In genomic region chr2:85784474-85784986, GRCh38 we compare ENCODE assay signal across 21 cellular contexts. TPM values are rescaled to one million over a fixed set of nuclear protein-coding genes. Genes with fewer than 3 reads are reported as not detected.
DNase-seq lines count a peak whose midpoint lies in the region; ATAC-seq and TF ChIP-seq lines count a peak whose summit lies in the region.
"Had no signal": no experiment of that assay in that cellular context is flagged by ENCODE, and none has a peak within 500 bp of the region (broad histone marks: within the 10 kb centered on the region; RNA-seq: fewer than 3 reads in every experiment).

No MANE protein-coding gene starts in this region.

- CTCF ChIA-PET in WTC11 (lab: Charles Lee), result interaction anchor here (1.0 to 1.9 kb wide), 5 partner anchors 15 to 147 kb away, joined by 4 to 7 read pairs (median 5); partner anchors contain the start of gene ATOH8

- H3K4me3 Mint-ChIP-seq in nephron progenitor cell (no peak overlapping the region), WTC11 (no peak overlapping the region)

- intact Hi-C loops in breast epithelium (cut with DNase I; ENCODE audit: low total_unique reads), result no loop called here

- H3K27me3 Mint-ChIP-seq in nephron progenitor cell (ENCODE audit: low read depth, poor library complexity) (peaks cover 7% of the 10 kb centered on the region), WTC11 (ENCODE audit: low read depth) (no peaks in the 10 kb centered on the region)

- H3K27ac ChIP-seq in cingulate gyrus (ENCODE audit: low read depth, low read length) (peak overlapping the region; percentile 15), upper lobe of left lung (peak overlapping the region in 3 of 4 donors; percentile 27 to 72 (median 55)), breast epithelium (peak overlapping the region in 1 of 2 donors; percentile 68)
- H3K27ac ChIP-seq: brain microvascular endothelial cell, WERI-Rb-1 had no signal

- H3K36me3 ChIP-seq in H7 (replicated peaks; ENCODE audit: control insufficient read depth, insufficient read depth, low read length) (no peaks in the 10 kb centered on the region), upper lobe of left lung (peaks cover 6 to 97% (median 46%) of the 10 kb centered on the region in 4 donors), breast epithelium (no peaks in the 10 kb centered on the region)
- H3K36me3 ChIP-seq: brain microvascular endothelial cell, WERI-Rb-1 had no signal

- H3K4me3 ChIP-seq in H7 (ENCODE audit: insufficient read depth, low read depth, low read length) (no peak overlapping the region), upper lobe of left lung (no peak overlapping the region), breast epithelium (no peak overlapping the region)
- H3K4me3 ChIP-seq: spleen had no signal

- H3K9me3 Mint-ChIP-seq in nephron progenitor cell (no peaks in the 10 kb centered on the region), WTC11 (no peaks in the 10 kb centered on the region)

- H3K4me1 Mint-ChIP-seq in nephron progenitor cell (peaks cover 30% of the 10 kb centered on the region), WTC11 (peaks cover 5% of the 10 kb centered on the region; the same call in 1 of the 2 replicates)

- TF ChIP-seq POLR2A in upper lobe of left lung (IDR thresholded peaks at IDR 0.05) (no peak), breast epithelium (IDR thresholded peaks at IDR 0.05) (no peak)

- H3K9me3 ChIP-seq in upper lobe of left lung (no peaks in the 10 kb centered on the region), breast epithelium (no peaks in the 10 kb centered on the region)
- H3K9me3 ChIP-seq: spleen had no signal

- peak overlapping the region; percentile 54 for H3K27ac Mint-ChIP-seq in nephron progenitor cell
- H3K27ac Mint-ChIP-seq in WTC11, result no peak overlapping the region; the same call in 1 of the 2 replicates

- H3K4me1 ChIP-seq in upper lobe of left lung (peaks cover 24 to 40% (median 32%) of the 10 kb centered on the region in 4 donors), breast epithelium (no peaks in the 10 kb centered on the region)

- peak; percentile 42 for DNase-seq in H7
- no peak for DNase-seq in nephron progenitor cell
- no peak for DNase-seq in upper lobe of left lung
- no peak for DNase-seq in WTC11 (ENCODE audit: low spot score)
- DNase-seq in breast epithelium (ENCODE audit: low spot score in 2 of 2), result no peak
- DNase-seq: activated CD8-positive, alpha-beta memory T cell treated with anti-CD3 and anti-CD28 coated beads, Interleukin-2, amount 50 U/mL, for 4 hours; AML-193; brain microvascular endothelial cell; COR-L47; cortex of kidney; DND-41; left colon; NCI-H1105; NCI-H2029; NCI-H2227 treated with DMSO at 0.1 percent for 48 hours; NCI-H748 treated with DMSO at 0.1 percent for 48 hours; stimulated activated CD4-positive, alpha-beta T cell treated with anti-CD3 and anti-CD28 coated beads, Interleukin-4, amount 100 ng/mL, for 4 hours had no signal

- ATAC-seq in upper lobe of left lung (ENCODE audit: low FRiP score in 2 of 2) (no peak), WTC11 (no peak), GM21447 (IDR thresholded peaks at IDR 0.05; ENCODE audit: unreplicated experiment) (no peak)
- ATAC-seq: left colon had no signal

- no peak for TF ChIP-seq EP300 in upper lobe of left lung (IDR thresholded peaks at IDR 0.05)

- no peaks in the 10 kb centered on the region for H3K27me3 ChIP-seq in H7 (ENCODE audit: control insufficient read depth, insufficient read depth, low read length)
- H3K27me3 ChIP-seq in upper lobe of left lung, result no peaks in the 10 kb centered on the region
- H3K27me3 ChIP-seq in breast epithelium, result no peaks in the 10 kb centered on the region
- H3K27me3 ChIP-seq: brain microvascular endothelial cell had no signal

- TF ChIP-seq CTCF in nephron progenitor cell (IDR thresholded peaks at IDR 0.05), result no peak
- TF ChIP-seq CTCF in upper lobe of left lung (IDR thresholded peaks at IDR 0.05), result no peak
- TF ChIP-seq CTCF in WTC11 (IDR thresholded peaks at IDR 0.05), result no peak
- no peak for TF ChIP-seq CTCF in breast epithelium (IDR thresholded peaks at IDR 0.05)

- H3K36me3 Mint-ChIP-seq in nephron progenitor cell (ENCODE audit: low read depth), result no peaks in the 10 kb centered on the region
- no peaks in the 10 kb centered on the region for H3K36me3 Mint-ChIP-seq in WTC11

- 85 to 89% methylated on average over 6 of the region's 6 CpGs for WGBS in upper lobe of left lung, 2 donors

- POLR2A ChIA-PET in WTC11 (lab: Charles Lee), result no interaction called here

TF ChIP-seq in WTC11, 78 proteins besides CTCF, POLR2A, EP300 and RAD21:
- no peak for TF ChIP-seq IRF2 (CRISPR knock-in tag; IDR thresholded peaks at IDR 0.05; ENCODE audit: borderline replicate concordance, low read depth)
- no peak for TF ChIP-seq KAT7 (CRISPR knock-in tag; IDR thresholded peaks at IDR 0.05; ENCODE audit: borderline replicate concordance)
- TF ChIP-seq OVOL2 (CRISPR knock-in tag; IDR thresholded peaks at IDR 0.05; ENCODE audit: borderline replicate concordance), result no peak
- TF ChIP-seq E2F5 (CRISPR knock-in tag; IDR thresholded peaks at IDR 0.05), result no peak

RNA-seq across cellular contexts. Expression of gene ATOH8, which starts 30.7 kb away (rescaled TPM):
- total RNA-seq in H7 (2014; rRNA removed; shearing (Covaris generic)), result 0.33 and 1.1 TPM in 2 replicates
- total RNA-seq in upper lobe of left lung (100 to 1,000 TPM in 2 of 6 donors, 10 to 100 TPM in 4; 60.2 to 121 (median 85.1) TPM), WTC11 (2021) (0.23 to 0.81 TPM (median 0.57 TPM) in 3 replicates), breast epithelium (100 to 1,000 TPM in 1 of 3 donors, 10 to 100 TPM in 2; 20.8 to 167 (median 46.2) TPM)

Comparison
In these comparisons a context has a peak if more than half of its experiments do, and no peak if none do; other contexts are left out.
1. RNA of gene ATOH8, which starts 30.7 kb away (total RNA-seq): 60.2 to 121 TPM in upper lobe of left lung and 20.8 to 167 TPM in breast epithelium; 0.33 to 1.1 TPM in H7 and 0.23 to 0.81 TPM in WTC11; every median in the first group is over 10 times any median in the second.